Comparison of ENCODE assay signal across 12 cellular contexts in the genomic region with DNA sequence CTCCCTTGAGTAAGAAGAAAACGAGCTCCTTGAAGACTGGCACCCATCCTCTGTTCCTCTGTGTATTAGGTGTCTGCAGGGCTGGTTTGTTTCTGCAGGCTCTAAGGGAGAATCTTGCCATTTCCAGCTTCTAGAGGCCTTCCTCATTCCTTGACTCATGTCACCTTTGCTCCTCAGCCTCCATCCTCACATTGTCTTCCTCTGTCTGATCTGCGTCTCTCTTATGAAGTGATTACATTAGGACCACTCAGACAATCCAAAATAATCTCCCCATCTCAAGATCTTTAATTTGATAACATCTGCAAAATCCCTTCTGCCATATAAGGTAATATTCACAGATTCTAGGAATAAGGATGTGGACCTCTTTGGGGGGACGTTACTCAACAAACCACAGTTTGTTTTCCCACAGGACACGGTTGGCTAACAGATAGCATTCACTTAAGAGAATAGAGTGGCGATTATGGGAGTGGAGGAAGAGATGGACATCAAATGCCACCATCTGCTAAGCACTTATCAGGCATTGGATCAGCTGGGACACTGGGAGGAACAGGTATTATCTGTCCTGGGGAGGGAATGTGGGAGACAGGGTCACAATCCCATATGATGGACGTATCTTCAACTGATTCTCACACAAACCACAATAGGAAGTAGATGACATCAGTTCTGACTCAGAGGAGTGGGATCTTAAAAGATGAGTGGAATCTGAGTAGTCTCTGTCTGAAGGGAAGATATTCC. TPM values are rescaled to one million over a fixed set of nuclear protein-coding genes. Genes with fewer than 3 reads are reported as not detected.
DNase-seq lines count a peak whose midpoint lies in the region; TF ChIP-seq lines count a peak whose summit lies in the region.
"Had no signal": no experiment of that assay in that cellular context is flagged by ENCODE, and none has a peak within 500 bp of the region (broad histone marks: within the 10 kb centered on the region; RNA-seq: fewer than 3 reads in every experiment).

No MANE protein-coding gene starts in this region.

- no peak overlapping the region for H2BK15ac ChIP-seq in H9 (ENCODE audit: low read depth, low read length)

- no peak overlapping the region for H2BK12ac ChIP-seq in H9 (ENCODE audit: insufficient read length, low read depth, low read length)

- no peaks in the 10 kb centered on the region for H3K9me3 ChIP-seq in H9 (ENCODE audit: control insufficient read depth, low read depth, low read length)

- H3K4me3 ChIP-seq in AG10803 (ENCODE audit: low read length) (no peak overlapping the region), kidney epithelial cell (ENCODE audit: low read depth, low read length) (no peak overlapping the region)

- no peak overlapping the region for H3K18ac ChIP-seq in H9 (ENCODE audit: insufficient read length, low read depth, low read length)

- H4K8ac ChIP-seq in H9 (replicated peaks; ENCODE audit: insufficient read length, low read depth, low read length): no peak overlapping the region

- no peak overlapping the region for H3K14ac ChIP-seq in H9 (ENCODE audit: insufficient read depth, low read length)

- TF ChIP-seq CTCF in AG10803 (conservative IDR thresholded peaks at IDR 0.05; ENCODE audit: low read length) (no peak), kidney epithelial cell (IDR thresholded peaks at IDR 0.05; ENCODE audit: insufficient read depth, low read length, poor library complexity, severe bottlenecking) (no peak), H9 (conservative IDR thresholded peaks at IDR 0.05) (no peak)

- no peaks in the 10 kb centered on the region for H3K79me2 ChIP-seq in H9 (ENCODE audit: insufficient read depth, low read length)

- no peak overlapping the region for H3K4ac ChIP-seq in H9 (ENCODE audit: low read depth, low read length)

- no peak overlapping the region for H2BK5ac ChIP-seq in H9 (ENCODE audit: insufficient read length, low read length)

- H2BK20ac ChIP-seq in H9 (ENCODE audit: low read depth, low read length, poor library complexity, severe bottlenecking): no peak overlapping the region

- peaks cover 17 to 20% of the 10 kb centered on the region in 2 experiments for H3K4me1 Mint-ChIP-seq in H9

- no peak overlapping the region for H3K56ac ChIP-seq in H9 (ENCODE audit: insufficient read length, low read depth, low read length)

- no peak overlapping the region for H3K4me3 Mint-ChIP-seq in H9

- no peak overlapping the region for H3T11ph ChIP-seq in H9 (ENCODE audit: low read length)

- H3K4me2 ChIP-seq in H9 (ENCODE audit: insufficient read depth, insufficient read length, low read length): no peak overlapping the region

- H3K9me3 Mint-ChIP-seq in H9: no peaks in the 10 kb centered on the region

- H2AFZ ChIP-seq in H9 (ENCODE audit: low read length): no peak overlapping the region

- no peak overlapping the region; a peak in 1 of 7 replicates for H3K27ac Mint-ChIP-seq in H9

- peaks cover 0 to 2% (median 0%) of the 10 kb centered on the region in 3 experiments; a peak in 3 of 7 replicates for H3K36me3 Mint-ChIP-seq in H9 (ENCODE audit: insufficient read depth in 1 of 3, low read depth in 3 of 3)

- WGBS in H9 (ENCODE audit: extremely low coverage, insufficient read length, low lambda C conversion rate): no CpG with 5 or more reads among the region's 6 CpGs

- H3K79me1 ChIP-seq in H9 (ENCODE audit: insufficient read depth, low read depth, low read length, poor library complexity, severe bottlenecking): no peaks in the 10 kb centered on the region

- no peaks in the 10 kb centered on the region; the same call in 1 of the 2 replicates for H3K4me1 ChIP-seq in H9 (ENCODE audit: insufficient read depth, low read length)

- no peak overlapping the region for H2BK120ac ChIP-seq in H9 (ENCODE audit: low read depth, low read length, poor library complexity, severe bottlenecking)

- no peaks in the 10 kb centered on the region for H3K23me2 ChIP-seq in H9 (ENCODE audit: insufficient read length, low read depth, low read length, poor library complexity, severe bottlenecking)

- H4K5ac ChIP-seq in H9 (ENCODE audit: insufficient read length, low read depth, low read length): no peak overlapping the region

- no peak overlapping the region for H2AK5ac ChIP-seq in H9 (ENCODE audit: insufficient read length, low read length)

- H4K91ac ChIP-seq in H9 (ENCODE audit: insufficient read length, low read depth, low read length): no peak overlapping the region

- DNase-seq in AG10803 (ENCODE audit: low read depth): peak; percentile 80
- peak; percentile 97 for DNase-seq in HT1080 (ENCODE audit: low read depth)
- peak; percentile 65 for DNase-seq in astrocyte of the hippocampus (ENCODE audit: low read depth, low spot score)
- DNase-seq in kidney epithelial cell (ENCODE audit: low read depth): peak; percentile 70
- DNase-seq in midbrain (lab: John Stamatoyannopoulos, UW): no peak
- DNase-seq in DMS79 (lab: John Stamatoyannopoulos, UW): no peak
- no peak for DNase-seq in GOT3 (lab: John Stamatoyannopoulos, UW)
- DNase-seq in H9: no peak
- DNase-seq: activated CD8-positive, alpha-beta memory T cell treated with anti-CD3 and anti-CD28 coated beads for 24 hours; aorta; SHP77; stimulated activated naive CD4-positive, alpha-beta T cell treated with Interleukin-2 at 50 U/mL for 16 hours had no signal

- no peak overlapping the region for H3K23ac ChIP-seq in H9 (ENCODE audit: insufficient read length, low read depth, low read length)

- no peaks in the 10 kb centered on the region for H3K36me3 ChIP-seq in kidney epithelial cell (ENCODE audit: control insufficient read depth, insufficient read depth, low read length)

- no peaks in the 10 kb centered on the region for H4K20me1 ChIP-seq in H9 (ENCODE audit: control insufficient read depth, insufficient read depth, insufficient read length)

- H3K27ac ChIP-seq in H9 (ENCODE audit: insufficient read length, low read depth, low read length): no peak overlapping the region

- peaks cover 11% of the 10 kb centered on the region for H3K27me3 Mint-ChIP-seq in H9 (ENCODE audit: low read depth)

- H3K27me3 ChIP-seq in kidney epithelial cell (ENCODE audit: control insufficient read depth, insufficient read depth, low read length): no peaks in the 10 kb centered on the region
- no peaks in the 10 kb centered on the region for H3K27me3 ChIP-seq in H9 (ENCODE audit: insufficient read depth, low read length)

- no peak overlapping the region for H3K9ac ChIP-seq in H9 (ENCODE audit: extremely low read depth, insufficient read length, low read length)

RNA-seq across cellular contexts. Expression of a gene that starts 17.2 kb away (rescaled TPM):
- total RNA-seq in HT1080 (2014; rRNA removed; shearing (Covaris generic)): 12.9 and 14.4 TPM in 2 replicates
- 5.7 and 6.3 TPM in 2 replicates for polyA plus RNA-seq in HT1080 (2015; cell fraction: cytosol; rRNA removed)
- polyA plus RNA-seq in HT1080 (2015; cell fraction: nucleus; rRNA removed): 7.4 and 10.4 TPM in 2 replicates
- total RNA-seq in kidney epithelial cell: 17.0 and 18.5 TPM in 2 replicates
- 2.2 and 2.4 TPM in 2 replicates for total RNA-seq in H9 (2021)

Comparison
In these comparisons a context has a peak if more than half of its experiments do, and no peak if none do; other contexts are left out.
1. DNase-seq: peak in AG10803 (single experiment), HT1080 (single experiment), astrocyte of the hippocampus (single experiment) and kidney epithelial cell (single experiment); none in midbrain (single experiment), DMS79 (single experiment), GOT3 (single experiment) and H9 (single experiment).